In genomic region chr16:16145286-16145685, GRCh38 we compare ENCODE assay signal across 15 cellular contexts.
"Had no signal": no experiment of that assay in that cellular context is flagged by ENCODE, and none has a peak within 500 bp of the region (broad histone marks: within the 10 kb centered on the region; RNA-seq: fewer than 3 reads in every experiment).

No MANE protein-coding gene starts in this region.

- H3K4me3 Mint-ChIP-seq: activated naive CD8-positive, alpha-beta T cell treated with anti-CD3 and anti-CD28 coated beads, Interleukin-2, amount 50 U/mL, for 24 hours; natural killer cell had no signal

- H3K27me3 Mint-ChIP-seq: activated naive CD8-positive, alpha-beta T cell treated with anti-CD3 and anti-CD28 coated beads, Interleukin-2, amount 50 U/mL, for 24 hours had no signal

- DNase-seq: activated CD4-positive, alpha-beta T cell treated with anti-CD3 and anti-CD28 coated beads, Interleukin-2, amount 50 U/mL, for 4 hours; activated naive CD8-positive, alpha-beta T cell treated with anti-CD3 and anti-CD28 coated beads, Interleukin-2, amount 50 U/mL, for 24 hours; aorta; brain microvascular endothelial cell; cerebellar nuclear complex; effector CD4-positive, alpha-beta T cell; lower lobe of right lung; natural killer cell; retina; stimulated activated CD4-positive, alpha-beta T cell treated with anti-CD3 and anti-CD28 coated beads, Interleukin-12 subunit alpha, Interleukin-12 subunit beta, amount 100 ng/mL, for 4 hours; stimulated activated CD4-positive, alpha-beta T cell treated with anti-CD3 and anti-CD28 coated beads, Interleukin-1b, Interleukin-23, amount 100 ng/mL, for 48 hours; stimulated activated CD8-positive, alpha-beta memory T cell treated with anti-CD3 and anti-CD28 coated beads, Interleukin-4, amount 100 ng/mL, for 48 hours; stimulated activated naive CD4-positive, alpha-beta T cell treated with Interleukin-2 at 50 U/mL for 16 hours had no signal

- H3K36me3 Mint-ChIP-seq: natural killer cell had no signal

- H3K4me3 ChIP-seq: lower lobe of right lung, tibial nerve had no signal

- H3K27ac ChIP-seq: brain microvascular endothelial cell, lower lobe of right lung, tibial nerve had no signal

- H3K9me3 Mint-ChIP-seq: activated naive CD8-positive, alpha-beta T cell treated with anti-CD3 and anti-CD28 coated beads, Interleukin-2, amount 50 U/mL, for 24 hours; natural killer cell had no signal

- H3K27me3 ChIP-seq: brain microvascular endothelial cell, tibial nerve had no signal

- H3K4me1 Mint-ChIP-seq: activated naive CD8-positive, alpha-beta T cell treated with anti-CD3 and anti-CD28 coated beads, Interleukin-2, amount 50 U/mL, for 24 hours; natural killer cell had no signal

- H3K27ac Mint-ChIP-seq: activated naive CD8-positive, alpha-beta T cell treated with anti-CD3 and anti-CD28 coated beads, Interleukin-2, amount 50 U/mL, for 24 hours; natural killer cell had no signal

- H3K9me3 ChIP-seq: lower lobe of right lung, tibial nerve had no signal

- ATAC-seq: activated naive CD8-positive, alpha-beta T cell treated with anti-CD3 and anti-CD28 coated beads, Interleukin-2, amount 50 U/mL, for 24 hours; lower lobe of right lung; natural killer cell had no signal

- FAIRE-seq: urothelium cell line had no signal
